8 cellular contexts compared by ENCODE assay signal in the genomic region with DNA sequence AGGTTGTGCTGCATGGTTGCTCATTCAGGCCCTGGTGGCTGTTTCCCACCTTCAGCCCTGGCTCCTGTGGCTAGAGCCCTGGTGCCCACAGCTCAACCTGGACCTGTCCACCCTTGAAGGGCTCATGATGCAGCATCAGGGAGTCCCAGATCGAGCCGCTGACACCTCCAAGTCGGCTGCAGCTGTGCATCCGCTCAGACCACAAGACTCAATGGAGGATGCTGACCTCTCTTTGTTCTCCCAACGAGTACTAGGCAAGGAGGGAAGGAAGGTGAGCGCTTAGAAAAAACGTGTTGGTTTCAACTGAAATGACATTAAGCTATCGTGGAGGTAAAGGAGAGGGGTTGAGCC. TPM values are rescaled to one million over a fixed set of nuclear protein-coding genes. Genes with fewer than 3 reads are reported as not detected.
DNase-seq lines count a peak whose midpoint lies in the region; ATAC-seq lines count a peak whose summit lies in the region.

No MANE protein-coding gene starts in this region.

- peaks cover 8% of the 10 kb centered on the region for H3K36me3 ChIP-seq in iPS-20b (ENCODE audit: insufficient read depth, low read depth, low read length)

- H3K27ac Mint-ChIP-seq in T-helper 2 cell treated with Interferon-gamma antibody and Interleukin-4, amounts not matched to agents 5 μg/mL and 100 μg/mL, for 36 hours, result peak overlapping the region; percentile 87
- H3K27ac Mint-ChIP-seq in activated T-helper 1 cell treated with anti-CD3 and anti-CD28 coated beads, Interleukin-12 subunit alpha, Interleukin-12 subunit beta, Interleukin-2, Interleukin-4 antibody, amounts not matched to agents 30 ng/mL and 10 ng/mL and 1 ng/mL, durations not matched to agents 14 hours and 24 hours and 36 hours, result peak overlapping the region; percentile 87

- peaks cover 25% of the 10 kb centered on the region for H3K27me3 ChIP-seq in iPS-20b (ENCODE audit: insufficient read depth, low read length)

- no peaks in the 10 kb centered on the region for H3K9me3 ChIP-seq in iPS-20b (ENCODE audit: insufficient read depth, low read depth, low read length)

- H3K4me1 ChIP-seq in iPS-20b (ENCODE audit: insufficient read depth, low read length), result peaks cover 20% of the 10 kb centered on the region

- peaks cover 25% of the 10 kb centered on the region for H3K4me1 Mint-ChIP-seq in T-helper 2 cell treated with Interferon-gamma antibody and Interleukin-4, amounts not matched to agents 5 μg/mL and 100 μg/mL, for 36 hours (ENCODE audit: low read depth)
- H3K4me1 Mint-ChIP-seq in activated T-helper 1 cell treated with anti-CD3 and anti-CD28 coated beads, Interleukin-12 subunit alpha, Interleukin-12 subunit beta, Interleukin-2, Interleukin-4 antibody, amounts not matched to agents 30 ng/mL and 10 ng/mL and 1 ng/mL, durations not matched to agents 14 hours and 24 hours and 36 hours (ENCODE audit: low read depth), result peaks cover 26% of the 10 kb centered on the region

- intact Hi-C loops in activated T-helper 1 cell treated with anti-CD3 and anti-CD28 coated beads, Interleukin-12 subunit alpha, Interleukin-12 subunit beta, Interleukin-2, Interleukin-4 antibody, amounts not matched to agents 30 ng/mL and 10 ng/mL and 1 ng/mL, durations not matched to agents 14 hours and 24 hours and 36 hours (cut with micrococcal nuclease), result loop anchor here (1.0 kb wide), 6 partner anchors 8 to 216 kb away; partner anchors contain the start of genes CUEDC2, GBF1 and SUFU

- peak; percentile 20 for ATAC-seq in HG03045 (IDR thresholded peaks at IDR 0.05; ENCODE audit: unreplicated experiment)

- H3K27ac ChIP-seq in iPS-20b (ENCODE audit: low read length), result peak overlapping the region; percentile 20
- peak overlapping the region; percentile 37 for H3K27ac ChIP-seq in substantia nigra (ENCODE audit: low read depth, low read length, poor library complexity, severe bottlenecking)

- no peaks in the 10 kb centered on the region for H3K9me3 Mint-ChIP-seq in T-helper 2 cell treated with Interferon-gamma antibody and Interleukin-4, amounts not matched to agents 5 μg/mL and 100 μg/mL, for 36 hours
- H3K9me3 Mint-ChIP-seq in activated T-helper 1 cell treated with anti-CD3 and anti-CD28 coated beads, Interleukin-12 subunit alpha, Interleukin-12 subunit beta, Interleukin-2, Interleukin-4 antibody, amounts not matched to agents 30 ng/mL and 10 ng/mL and 1 ng/mL, durations not matched to agents 14 hours and 24 hours and 36 hours, result no peaks in the 10 kb centered on the region

- no peak for DNase-seq in T-helper 2 cell treated with Interferon-gamma antibody and Interleukin-4, amounts not matched to agents 5 μg/mL and 100 μg/mL, for 36 hours (ENCODE audit: low spot score)
- DNase-seq in T-helper 2 cell (no peak), substantia nigra (lab: John Stamatoyannopoulos, UW) (peak in 3 of 49 donors; percentile 17 to 57 (median 50)), D341Med (ENCODE audit: low spot score) (no peak)
- no peak for DNase-seq in activated T-helper 1 cell treated with anti-CD3 and anti-CD28 coated beads, Interleukin-12 subunit alpha, Interleukin-12 subunit beta, Interleukin-2, Interleukin-4 antibody, amounts not matched to agents 30 ng/mL and 10 ng/mL and 1 ng/mL, durations not matched to agents 14 hours and 24 hours and 36 hours (ENCODE audit: low spot score)
- DNase-seq in effector CD8-positive, alpha-beta T cell (lab: John Stamatoyannopoulos, UW), result no peak

- H3K9ac ChIP-seq in iPS-20b (ENCODE audit: low read depth, low read length), result peak overlapping the region; percentile 80; the same call in 1 of the 2 replicates

- no peaks in the 10 kb centered on the region for H3K36me3 Mint-ChIP-seq in T-helper 2 cell treated with Interferon-gamma antibody and Interleukin-4, amounts not matched to agents 5 μg/mL and 100 μg/mL, for 36 hours (ENCODE audit: low read depth)
- H3K36me3 Mint-ChIP-seq in activated T-helper 1 cell treated with anti-CD3 and anti-CD28 coated beads, Interleukin-12 subunit alpha, Interleukin-12 subunit beta, Interleukin-2, Interleukin-4 antibody, amounts not matched to agents 30 ng/mL and 10 ng/mL and 1 ng/mL, durations not matched to agents 14 hours and 24 hours and 36 hours (ENCODE audit: low read depth), result peaks cover 5% of the 10 kb centered on the region

- peak overlapping the region; percentile 96 for H3K4me3 Mint-ChIP-seq in T-helper 2 cell treated with Interferon-gamma antibody and Interleukin-4, amounts not matched to agents 5 μg/mL and 100 μg/mL, for 36 hours
- peak overlapping the region; percentile 94 for H3K4me3 Mint-ChIP-seq in activated T-helper 1 cell treated with anti-CD3 and anti-CD28 coated beads, Interleukin-12 subunit alpha, Interleukin-12 subunit beta, Interleukin-2, Interleukin-4 antibody, amounts not matched to agents 30 ng/mL and 10 ng/mL and 1 ng/mL, durations not matched to agents 14 hours and 24 hours and 36 hours

- H3K27me3 Mint-ChIP-seq in T-helper 2 cell treated with Interferon-gamma antibody and Interleukin-4, amounts not matched to agents 5 μg/mL and 100 μg/mL, for 36 hours (ENCODE audit: low read depth), result no peaks in the 10 kb centered on the region
- H3K27me3 Mint-ChIP-seq in activated T-helper 1 cell treated with anti-CD3 and anti-CD28 coated beads, Interleukin-12 subunit alpha, Interleukin-12 subunit beta, Interleukin-2, Interleukin-4 antibody, amounts not matched to agents 30 ng/mL and 10 ng/mL and 1 ng/mL, durations not matched to agents 14 hours and 24 hours and 36 hours (ENCODE audit: insufficient read depth), result peaks cover 1% of the 10 kb centered on the region

- H3K4me3 ChIP-seq in iPS-20b (ENCODE audit: low read length), result peak overlapping the region; percentile 89

RNA-seq across cellular contexts. Expression of gene C10orf95, which starts 9.5 kb away (rescaled TPM):
- total RNA-seq in activated T-helper 1 cell treated with anti-CD3 and anti-CD28 coated beads, Interleukin-12 subunit alpha, Interleukin-12 subunit beta, Interleukin-2, Interleukin-4 antibody, amounts not matched to agents 30 ng/mL and 10 ng/mL and 1 ng/mL, durations not matched to agents 14 hours and 24 hours and 36 hours, result 0.29 and 0.37 TPM in 2 replicates

RNA-seq across cellular contexts. Expression of gene CUEDC2, which starts 28.4 kb away (rescaled TPM):
- 59.0 and 59.4 TPM in 2 replicates for total RNA-seq in activated T-helper 1 cell treated with anti-CD3 and anti-CD28 coated beads, Interleukin-12 subunit alpha, Interleukin-12 subunit beta, Interleukin-2, Interleukin-4 antibody, amounts not matched to agents 30 ng/mL and 10 ng/mL and 1 ng/mL, durations not matched to agents 14 hours and 24 hours and 36 hours

RNA-seq across cellular contexts. Expression of gene FBXL15, which starts 40.2 kb away (rescaled TPM):
- total RNA-seq in activated T-helper 1 cell treated with anti-CD3 and anti-CD28 coated beads, Interleukin-12 subunit alpha, Interleukin-12 subunit beta, Interleukin-2, Interleukin-4 antibody, amounts not matched to agents 30 ng/mL and 10 ng/mL and 1 ng/mL, durations not matched to agents 14 hours and 24 hours and 36 hours, result 14.5 and 18.5 TPM in 2 replicates

RNA-seq across cellular contexts. Expression of gene ACTR1A, which starts 41.7 kb away (rescaled TPM):
- total RNA-seq in activated T-helper 1 cell treated with anti-CD3 and anti-CD28 coated beads, Interleukin-12 subunit alpha, Interleukin-12 subunit beta, Interleukin-2, Interleukin-4 antibody, amounts not matched to agents 30 ng/mL and 10 ng/mL and 1 ng/mL, durations not matched to agents 14 hours and 24 hours and 36 hours, result 61.0 and 66.1 TPM in 2 replicates

RNA-seq across cellular contexts. Expression of gene PSD, which starts 42.2 kb away (rescaled TPM):
- total RNA-seq in activated T-helper 1 cell treated with anti-CD3 and anti-CD28 coated beads, Interleukin-12 subunit alpha, Interleukin-12 subunit beta, Interleukin-2, Interleukin-4 antibody, amounts not matched to agents 30 ng/mL and 10 ng/mL and 1 ng/mL, durations not matched to agents 14 hours and 24 hours and 36 hours, result 9.9 and 10.6 TPM in 2 replicates
